Comparison of ENCODE assay signal across 9 cellular contexts in the genomic region with DNA sequence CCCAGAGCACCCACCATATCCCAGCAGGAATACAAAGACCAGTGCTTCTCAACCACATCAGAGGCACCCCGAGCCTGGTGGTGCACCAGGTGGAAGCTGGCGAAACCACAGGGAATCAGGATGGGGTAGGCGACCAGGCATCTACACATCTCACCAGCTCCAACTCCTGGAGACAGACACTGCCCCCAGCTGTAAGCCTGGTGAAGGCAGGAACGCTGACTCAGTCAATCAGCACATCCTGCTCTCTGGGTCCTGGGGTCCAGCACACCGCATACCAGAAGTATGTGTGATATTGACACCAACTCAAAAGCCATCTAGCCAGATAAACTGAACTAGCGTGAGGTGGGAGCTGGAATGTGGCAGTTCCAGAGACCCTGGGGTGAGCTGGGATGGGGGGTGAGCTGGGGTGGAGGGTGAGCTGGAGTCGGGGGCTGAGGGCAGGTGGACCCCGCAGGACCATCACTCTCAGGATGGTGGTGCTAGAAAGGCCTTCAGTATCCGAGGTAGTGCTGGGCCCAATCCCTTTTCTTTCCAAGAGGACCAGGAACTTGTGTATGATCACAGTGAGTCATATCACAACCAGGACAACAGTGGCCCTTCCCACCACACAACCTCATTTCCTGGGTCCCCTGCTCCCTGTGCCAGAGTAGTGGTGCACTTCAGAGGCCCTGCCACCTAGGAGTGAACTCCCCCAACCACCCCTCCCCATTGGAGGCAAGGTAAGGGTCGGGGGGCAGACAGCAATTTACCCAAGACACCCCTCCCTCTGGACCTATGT. TPM values are rescaled to one million over a fixed set of nuclear protein-coding genes. Genes with fewer than 3 reads are reported as not detected.
A peak's percentile ranks its signal among the peaks of the same experiment; 100 is the strongest.
DNase-seq lines count a peak whose midpoint lies in the region; ATAC-seq and TF ChIP-seq lines count a peak whose summit lies in the region.
"Had no signal": no experiment of that assay in that cellular context is flagged by ENCODE, and none has a peak within 500 bp of the region (broad histone marks: within the 10 kb centered on the region; RNA-seq: fewer than 3 reads in every experiment).

No MANE protein-coding gene starts in this region.

- no peak overlapping the region for H2AK5ac ChIP-seq in mesendoderm (ENCODE audit: low read length)

- no peak overlapping the region for H3K18ac ChIP-seq in mesendoderm (ENCODE audit: low read length)

- no peak for ATAC-seq in HCT116

- peaks cover 39% of the 10 kb centered on the region for H3K79me2 ChIP-seq in HCT116 (ENCODE audit: insufficient read depth, low read length)
- peaks cover 45% of the 10 kb centered on the region for H3K79me2 ChIP-seq in mesendoderm (ENCODE audit: control insufficient read depth, insufficient read depth, low read length)

- no peaks in the 10 kb centered on the region for H3K9me3 ChIP-seq in HCT116 (ENCODE audit: control insufficient read depth in 1 of 2, insufficient read depth in 1 of 2, low read depth in 1 of 2, low read length in 2 of 2)

- no peak overlapping the region for H4K5ac ChIP-seq in mesendoderm (ENCODE audit: low read length)

- H3K4ac ChIP-seq in mesendoderm (ENCODE audit: low read depth, low read length), result no peak overlapping the region

- H3K4me3 ChIP-seq in HCT116 (replicated peaks in 1 of 2; ENCODE audit: low read depth in 1 of 2, low read length in 2 of 2) (no peak overlapping the region), mesendoderm (ENCODE audit: low read length) (no peak overlapping the region), lower leg skin (ENCODE audit: low read depth, poor library complexity, severe bottlenecking) (no peak overlapping the region)

- CTCF ChIA-PET in HCT116 (lab: Charles Lee), result interaction anchor here (1.9 kb wide), 1 partner anchor 16 kb away, joined by 6 read pairs; no protein-coding TSS in a partner anchor

- H2BK15ac ChIP-seq in mesendoderm (replicated peaks; ENCODE audit: low read depth), result no peak overlapping the region

- H3K79me1 ChIP-seq in mesendoderm (ENCODE audit: low read length), result peaks cover 31% of the 10 kb centered on the region

- no peak overlapping the region for H2BK120ac ChIP-seq in mesendoderm (ENCODE audit: low read depth, low read length)

- peak overlapping the region; percentile 97 for H3K4me2 ChIP-seq in HCT116 (ENCODE audit: low read length)
- no peak overlapping the region for H3K4me2 ChIP-seq in mesendoderm (ENCODE audit: low read length)

- no peak overlapping the region for H3K23ac ChIP-seq in mesendoderm (ENCODE audit: low read length)

- no peak for TF ChIP-seq RAD21 in HCT116 (IDR thresholded peaks at IDR 0.05; ENCODE audit: low read depth)

- no peak overlapping the region for H2BK5ac ChIP-seq in mesendoderm (ENCODE audit: low read length)

- intact Hi-C loops in HCT116 (cut with micrococcal nuclease), result no loop called here
- intact Hi-C loops in lower leg skin (cut with DNase I; ENCODE audit: low total_unique reads), result no loop called here

- H3K27ac ChIP-seq in HCT116 (ENCODE audit: low read depth, low read length), result peak overlapping the region; percentile 84; the same call in 1 of the 2 replicates
- no peak overlapping the region for H3K27ac ChIP-seq in mesendoderm (ENCODE audit: low read depth, low read length)

- H3K27me3 ChIP-seq in HCT116 (ENCODE audit: insufficient read depth, low read length) (no peaks in the 10 kb centered on the region), mesendoderm (ENCODE audit: insufficient read depth, low read length, poor library complexity) (no peaks in the 10 kb centered on the region)

- H3K4me1 ChIP-seq in HCT116 (ENCODE audit: control insufficient read depth in 1 of 2, insufficient read depth in 2 of 2, low read length in 2 of 2) (peaks cover 8 to 48% of the 10 kb centered on the region in 2 experiments; a peak in 3 of 4 replicates), mesendoderm (ENCODE audit: control insufficient read depth, low read depth, low read length) (peaks cover 26% of the 10 kb centered on the region)

- peak; percentile 75 for DNase-seq in 8988T
- DNase-seq in HCT116 (ENCODE audit: low read depth, low spot score), result no peak
- DNase-seq in astrocyte of the hippocampus (ENCODE audit: low read depth, low spot score), result peak; percentile 54
- peak; percentile 76 for DNase-seq in mesendoderm
- DNase-seq in erythroblast (lab: John Stamatoyannopoulos, UW), result no peak
- DNase-seq in central memory CD4-positive, alpha-beta T cell, result no peak
- DNase-seq in lower leg skin (ENCODE audit: low spot score in 2 of 2), result no peak
- DNase-seq in NCI-H2196 treated with DMSO at 0.1 percent for 48 hours (lab: John Stamatoyannopoulos, UW; ENCODE audit: unreplicated experiment), result no peak
- DNase-seq: mammary epithelial cell had no signal

- RAD21 ChIA-PET in HCT116 (lab: Charles Lee; ENCODE audit: low non-redundant PET in 1 of 2, low total read pairs in 2 of 2, uncharacterized antibody in 2 of 2, unreplicated experiment in 2 of 2), result no interaction called here

- H3K36me3 ChIP-seq in HCT116 (ENCODE audit: control insufficient read depth in 1 of 2, insufficient read depth in 2 of 2, low read length in 2 of 2), result peaks cover 20 to 22% of the 10 kb centered on the region in 2 experiments; a peak in 3 of 4 replicates
- peaks cover 17% of the 10 kb centered on the region for H3K36me3 ChIP-seq in mesendoderm (ENCODE audit: control insufficient read depth, insufficient read depth, low read length)

- no peak for TF ChIP-seq POLR2A in HCT116 (IDR thresholded peaks at IDR 0.05; ENCODE audit: borderline replicate concordance, extremely low read depth, insufficient read depth, insufficient read length)
- TF ChIP-seq POLR2A in erythroblast (IDR thresholded peaks at IDR 0.05; ENCODE audit: low read length), result no peak
- TF ChIP-seq POLR2A in lower leg skin (IDR thresholded peaks at IDR 0.05), result no peak

- TF ChIP-seq CTCF in HCT116 (IDR thresholded peaks at IDR 0.05 in 2 of 3, conservative IDR thresholded peaks at IDR 0.05 in 1 of 3; ENCODE audit: borderline replicate concordance in 1 of 3, insufficient read depth in 1 of 3, low read depth in 2 of 3, low read length in 2 of 3) (no peak), lower leg skin (IDR thresholded peaks at IDR 0.05) (no peak)

- H3K9ac ChIP-seq in HCT116 (ENCODE audit: low read length) (no peak overlapping the region), mesendoderm (ENCODE audit: low read length) (peak overlapping the region; percentile 37)

- no peak overlapping the region for H4K8ac ChIP-seq in mesendoderm (ENCODE audit: low read depth, low read length)

- no CpG with 5 or more reads among the region's 10 CpGs for WGBS in mesendoderm (ENCODE audit: extremely low coverage, insufficient coverage, low lambda C conversion rate)
- WGBS in lower leg skin, 2 donors, result 80 to 91% methylated on average over 10 of the region's 10 CpGs

- no peaks in the 10 kb centered on the region for H4K20me1 ChIP-seq in HCT116 (ENCODE audit: insufficient read depth)

- POLR2A ChIA-PET in HCT116 (lab: Charles Lee), result interaction anchor here (1.1 to 2.6 kb wide), 2 partner anchors 23 to 25 kb away, joined by 3 to 8 read pairs; no protein-coding TSS in a partner anchor

- BruUV-seq in HCT116 (replicated peaks; lab: Mats Ljungman, UMichigan), result TSS peak; percentile 29

- no peak overlapping the region for H2AFZ ChIP-seq in HCT116 (ENCODE audit: low read depth, low read length, poor library complexity, severe bottlenecking)

- peak overlapping the region; percentile 27 for H3K56ac ChIP-seq in mesendoderm (ENCODE audit: low read length)

- H3K9me2 ChIP-seq in HCT116 (ENCODE audit: insufficient read depth), result no peaks in the 10 kb centered on the region

TF ChIP-seq in HCT116, 20 proteins besides CTCF, POLR2A, EP300 and RAD21:
- TF ChIP-seq SRF (IDR thresholded peaks at IDR 0.05; ENCODE audit: low read depth), result no peak
TF ChIP-seq in HCT116: peak in this region for 0.

RNA-seq across cellular contexts. Expression of a gene that starts 2.5 kb away (rescaled TPM):
- 144 TPM for total RNA-seq in HCT116 (2021; ENCODE audit: unreplicated experiment)
- 110 and 117 TPM in 2 replicates for polyA plus RNA-seq in HCT116 (2012)
- polyA plus RNA-seq in mesendoderm (2013, experiment 1 of 2), result 305 TPM
- 309 TPM for polyA plus RNA-seq in mesendoderm (2013, experiment 2 of 2)
- total RNA-seq in lower leg skin, result 10 to 100 TPM; 14.0 to 65.5 (median 27.6) TPM

RNA-seq across cellular contexts. Expression of a gene that starts 24.3 kb away (rescaled TPM):
- total RNA-seq in HCT116 (2021; ENCODE audit: unreplicated experiment) (39.9 TPM), lower leg skin (10 to 100 TPM in 1 of 4 donors, 1 to 10 TPM in 3; 5.4 to 10.2 (median 8.0) TPM)
- 28.9 and 29.4 TPM in 2 replicates for polyA plus RNA-seq in HCT116 (2012)
- 2.6 TPM for polyA plus RNA-seq in mesendoderm (2013, experiment 1 of 2)
- polyA plus RNA-seq in mesendoderm (2013, experiment 2 of 2), result 2.9 TPM

RNA-seq across cellular contexts. Expression of a gene that starts 26.5 kb away (rescaled TPM):
- total RNA-seq in HCT116 (2021; ENCODE audit: unreplicated experiment), result 153 TPM
- 152 and 163 TPM in 2 replicates for polyA plus RNA-seq in HCT116 (2012)
- polyA plus RNA-seq in mesendoderm (2013, experiment 1 of 2), result 117 TPM
- polyA plus RNA-seq in mesendoderm (2013, experiment 2 of 2), result 119 TPM
- 10 to 100 TPM; 11.8 to 31.7 (median 23.5) TPM for total RNA-seq in lower leg skin

RNA-seq across cellular contexts. Expression of a gene that starts 38.7 kb away (rescaled TPM):
- 8.0 TPM for total RNA-seq in HCT116 (2021; ENCODE audit: unreplicated experiment)
- 3.3 and 3.7 TPM in 2 replicates for polyA plus RNA-seq in HCT116 (2012)
- 8.2 TPM for polyA plus RNA-seq in mesendoderm (2013, experiment 1 of 2)
- 7.6 TPM for polyA plus RNA-seq in mesendoderm (2013, experiment 2 of 2)
- 1 to 10 TPM; 1.5 to 4.0 (median 2.0) TPM for total RNA-seq in lower leg skin

RNA-seq across cellular contexts. Expression of a gene that starts 44.5 kb away (rescaled TPM):
- total RNA-seq in HCT116 (2021; ENCODE audit: unreplicated experiment) (89.3 TPM), lower leg skin (10 to 100 TPM; 29.5 to 56.7 (median 38.1) TPM)
- polyA plus RNA-seq in HCT116 (2012), result 88.3 and 90.2 TPM in 2 replicates
- 20.9 TPM for polyA plus RNA-seq in mesendoderm (2013, experiment 1 of 2)
- 21.1 TPM for polyA plus RNA-seq in mesendoderm (2013, experiment 2 of 2)

Comparison
In these comparisons a context has a peak if more than half of its experiments do, and no peak if none do; other contexts are left out.
1. DNase-seq: peak in 8988T (single experiment), astrocyte of the hippocampus (single experiment) and mesendoderm (single experiment); none in HCT116 (single experiment), erythroblast (0 of 2), central memory CD4-positive, alpha-beta T cell (single experiment), lower leg skin (0 of 2) and NCI-H2196 treated with DMSO at 0.1 percent for 48 hours (single experiment).